8 cellular contexts compared by ENCODE assay signal in genomic region chr12:20369164-20370000, GRCh38. TPM values are rescaled to one million over a fixed set of nuclear protein-coding genes. Genes with fewer than 3 reads are reported as not detected.
DNase-seq lines count a peak whose midpoint lies in the region; TF ChIP-seq lines count a peak whose summit lies in the region.

No MANE protein-coding gene starts in this region.

- H3K27ac Mint-ChIP-seq in activated CD4-positive, alpha-beta T cell treated with anti-CD3 and anti-CD28 coated beads, Interleukin-2, amount 10 ng/mL, durations not matched to agents 24 days and 14 days, result no peak overlapping the region
- no peak overlapping the region for H3K27ac Mint-ChIP-seq in T-helper 2 cell treated with Interferon-gamma antibody and Interleukin-4, amounts not matched to agents 5 μg/mL and 100 μg/mL, for 36 hours

- peaks cover 3% of the 10 kb centered on the region for H3K79me1 ChIP-seq in mesenchymal stem cell (replicated peaks; ENCODE audit: low read length, poor library complexity, severe bottlenecking)

- peak overlapping the region; percentile 58 for H3K4me3 ChIP-seq in epithelial cell of proximal tubule (ENCODE audit: low read depth, low read length)
- H3K4me3 ChIP-seq in mesenchymal stem cell (ENCODE audit: insufficient read depth in 1 of 2, low read depth in 1 of 2, low read length in 2 of 2), result peak overlapping the region; percentile 89 to 91

- H2AK5ac ChIP-seq in mesenchymal stem cell (ENCODE audit: low read length, severe bottlenecking), result no peak overlapping the region

- peak overlapping the region in 1 of 2 experiments; percentile 94 for H3K14ac ChIP-seq in mesenchymal stem cell (ENCODE audit: low read length in 2 of 2)

- H3K4me1 ChIP-seq in mesenchymal stem cell (ENCODE audit: control insufficient read depth, insufficient read depth, low read depth, low read length), result peaks cover 5% of the 10 kb centered on the region

- H2BK12ac ChIP-seq in mesenchymal stem cell (ENCODE audit: low read length in 2 of 2), result peak overlapping the region in 1 of 2 experiments; percentile 63

- peak overlapping the region; percentile 28 for H3K27ac ChIP-seq in mesenchymal stem cell (ENCODE audit: low read length, poor library complexity, severe bottlenecking)
- H3K27ac ChIP-seq in temporal lobe (ENCODE audit: low read depth, low read length), result peak overlapping the region; percentile 30

- H2BK120ac ChIP-seq in mesenchymal stem cell (ENCODE audit: low read depth, low read length), result no peak overlapping the region

- H3K27me3 ChIP-seq in mesenchymal stem cell (ENCODE audit: control insufficient read depth in 1 of 2, insufficient read depth in 1 of 2, low read length in 2 of 2), result no peaks in the 10 kb centered on the region

- no peaks in the 10 kb centered on the region for H3K36me3 Mint-ChIP-seq in activated CD4-positive, alpha-beta T cell treated with anti-CD3 and anti-CD28 coated beads, Interleukin-2, amount 10 ng/mL, durations not matched to agents 24 days and 14 days (ENCODE audit: low read depth)
- H3K36me3 Mint-ChIP-seq in T-helper 2 cell treated with Interferon-gamma antibody and Interleukin-4, amounts not matched to agents 5 μg/mL and 100 μg/mL, for 36 hours (ENCODE audit: low read depth), result no peaks in the 10 kb centered on the region

- H3K9me3 ChIP-seq in mesenchymal stem cell (ENCODE audit: control insufficient read depth, low read length), result no peaks in the 10 kb centered on the region

- no peak for DNase-seq in activated CD4-positive, alpha-beta T cell treated with anti-CD3 and anti-CD28 coated beads, Interleukin-2, amount 10 ng/mL, durations not matched to agents 24 days and 14 days
- no peak for DNase-seq in activated CD4-positive, alpha-beta T cell treated with anti-CD3 and anti-CD28 coated beads, Interleukin-2, amount 50 U/mL, for 1 hour
- no peak for DNase-seq in T-helper 2 cell treated with Interferon-gamma antibody and Interleukin-4, amounts not matched to agents 5 μg/mL and 100 μg/mL, for 36 hours (ENCODE audit: low spot score)
- DNase-seq in epithelial cell of proximal tubule (ENCODE audit: low read depth) (no peak), mesenchymal stem cell (peak; percentile 76), NCI-H1436 (lab: John Stamatoyannopoulos, UW) (no peak), NCI-H1436 treated with DMSO at 0.1 percent for 48 hours (lab: John Stamatoyannopoulos, UW) (no peak)

- H2BK15ac ChIP-seq in mesenchymal stem cell (ENCODE audit: low read depth, poor library complexity, severe bottlenecking), result no peak overlapping the region

- under 1% methylated on average over 58 of the region's 78 CpGs for WGBS in mesenchymal stem cell

- H3K18ac ChIP-seq in mesenchymal stem cell (ENCODE audit: low read depth in 1 of 2, low read length in 2 of 2), result peak overlapping the region in 1 of 2 experiments; percentile 80

- peak overlapping the region; percentile 98 for H3K4me2 ChIP-seq in mesenchymal stem cell (ENCODE audit: low read length, poor library complexity, severe bottlenecking)

- peaks cover 39% of the 10 kb centered on the region for H3K27me3 Mint-ChIP-seq in activated CD4-positive, alpha-beta T cell treated with anti-CD3 and anti-CD28 coated beads, Interleukin-2, amount 10 ng/mL, durations not matched to agents 24 days and 14 days
- peaks cover 49% of the 10 kb centered on the region for H3K27me3 Mint-ChIP-seq in T-helper 2 cell treated with Interferon-gamma antibody and Interleukin-4, amounts not matched to agents 5 μg/mL and 100 μg/mL, for 36 hours (ENCODE audit: low read depth)

- H3K4ac ChIP-seq in mesenchymal stem cell (ENCODE audit: low read depth in 1 of 2, low read length in 2 of 2), result peak overlapping the region in 1 of 2 experiments; percentile 15

- H3K9ac ChIP-seq in mesenchymal stem cell (ENCODE audit: low read length), result peak overlapping the region; percentile 82

- no peaks in the 10 kb centered on the region for H3K9me3 Mint-ChIP-seq in activated CD4-positive, alpha-beta T cell treated with anti-CD3 and anti-CD28 coated beads, Interleukin-2, amount 10 ng/mL, durations not matched to agents 24 days and 14 days
- no peaks in the 10 kb centered on the region for H3K9me3 Mint-ChIP-seq in T-helper 2 cell treated with Interferon-gamma antibody and Interleukin-4, amounts not matched to agents 5 μg/mL and 100 μg/mL, for 36 hours

- no peaks in the 10 kb centered on the region for H3K4me1 Mint-ChIP-seq in activated CD4-positive, alpha-beta T cell treated with anti-CD3 and anti-CD28 coated beads, Interleukin-2, amount 10 ng/mL, durations not matched to agents 24 days and 14 days
- H3K4me1 Mint-ChIP-seq in T-helper 2 cell treated with Interferon-gamma antibody and Interleukin-4, amounts not matched to agents 5 μg/mL and 100 μg/mL, for 36 hours (ENCODE audit: low read depth), result no peaks in the 10 kb centered on the region

- no peaks in the 10 kb centered on the region for H3K36me3 ChIP-seq in mesenchymal stem cell (ENCODE audit: control insufficient read depth in 1 of 2, insufficient read depth in 2 of 2, low read depth in 1 of 2, low read length in 2 of 2)

- peak overlapping the region; percentile 89 for H4K91ac ChIP-seq in mesenchymal stem cell (ENCODE audit: low read length)

- intact Hi-C loops in activated CD4-positive, alpha-beta T cell treated with anti-CD3 and anti-CD28 coated beads, Interleukin-2, amount 10 ng/mL, durations not matched to agents 24 days and 14 days (cut with micrococcal nuclease), result no loop called here

- H2AFZ ChIP-seq in mesenchymal stem cell (ENCODE audit: low read depth, low read length), result peak overlapping the region; percentile 74

- TF ChIP-seq CTCF in epithelial cell of proximal tubule (conservative IDR thresholded peaks at IDR 0.05; ENCODE audit: low read depth, low read length), result no peak

- H2BK5ac ChIP-seq in mesenchymal stem cell (ENCODE audit: low read depth, low read length, poor library complexity, severe bottlenecking), result no peak overlapping the region

- H3K23ac ChIP-seq in mesenchymal stem cell (ENCODE audit: low read length in 2 of 2), result peak overlapping the region in 1 of 2 experiments; percentile 79

- no peak overlapping the region for H4K8ac ChIP-seq in mesenchymal stem cell (ENCODE audit: low read length)

- peak overlapping the region; percentile 41 for H3K4me3 Mint-ChIP-seq in activated CD4-positive, alpha-beta T cell treated with anti-CD3 and anti-CD28 coated beads, Interleukin-2, amount 10 ng/mL, durations not matched to agents 24 days and 14 days
- peak overlapping the region; percentile 15 for H3K4me3 Mint-ChIP-seq in T-helper 2 cell treated with Interferon-gamma antibody and Interleukin-4, amounts not matched to agents 5 μg/mL and 100 μg/mL, for 36 hours

RNA-seq across cellular contexts. Expression of gene PDE3A, which starts 1.0 kb away (rescaled TPM):
- total RNA-seq in activated CD4-positive, alpha-beta T cell treated with anti-CD3 and anti-CD28 coated beads, Interleukin-2, amount 10 ng/mL, durations not matched to agents 24 days and 14 days, result not detected in 2 replicates
- 1.3 and 1.6 TPM in 2 replicates for total RNA-seq in epithelial cell of proximal tubule
- polyA plus RNA-seq in mesenchymal stem cell (2013, experiment 1 of 2), result 5.0 TPM
- 4.5 TPM for polyA plus RNA-seq in mesenchymal stem cell (2013, experiment 2 of 2)
- 5.7 TPM for total RNA-seq in temporal lobe
